8 cellular contexts compared by ENCODE assay signal in the genomic region with DNA sequence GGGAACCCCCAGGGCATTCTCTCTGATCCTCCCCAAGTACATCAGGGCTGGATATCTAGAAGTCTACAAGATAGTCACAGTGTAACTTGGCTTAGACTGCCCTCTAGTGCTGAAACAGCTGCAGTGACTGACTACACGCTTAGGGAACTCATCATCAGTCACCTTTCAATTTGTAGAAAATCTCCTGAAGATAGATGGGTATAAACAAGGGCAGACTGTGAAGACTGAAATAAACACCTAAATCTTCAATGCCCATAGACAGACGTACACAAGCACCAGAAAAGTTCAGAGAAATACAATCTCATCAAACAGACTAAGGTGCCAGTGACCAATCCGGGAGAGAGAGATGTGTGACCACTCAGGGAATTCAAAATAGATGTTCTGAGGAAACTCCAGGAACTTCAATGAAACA. TPM values are rescaled to one million over a fixed set of nuclear protein-coding genes. Genes with fewer than 3 reads are reported as not detected.
A peak's percentile ranks its signal among the peaks of the same experiment; 100 is the strongest.
DNase-seq lines count a peak whose midpoint lies in the region; ATAC-seq, FAIRE-seq and TF ChIP-seq lines count a peak whose summit lies in the region.

No MANE protein-coding gene starts in this region.

- 49% methylated on average over 3 of the region's 3 CpGs; no CpG with 5 or more reads in 1 of the 2 experiments for WGBS in H1 (ENCODE audit: extremely low coverage in 1 of 2, insufficient coverage in 1 of 2, insufficient read length in 1 of 2, insufficient replicate concordance in 2 of 2, low coverage in 1 of 2, low lambda C conversion rate in 2 of 2, missing lambda C conversion rate in 1 of 2), 2 experiments
- 57 to 72% (median 70%) methylated on average over 3 of the region's 3 CpGs for WGBS in stomach, 5 donors

- H3K36me3 ChIP-seq in H1 (ENCODE audit: control insufficient read depth in 2 of 4, insufficient read depth in 4 of 4, low read length in 3 of 4) (peaks cover 0 to 10% (median 6%) of the 10 kb centered on the region in 4 experiments; a peak in 5 of 8 replicates), stomach (peaks cover 0 to 45% (median 34%) of the 10 kb centered on the region in 4 donors)

- H2AK5ac ChIP-seq in H1 (ENCODE audit: low read depth, low read length): no peak overlapping the region

- H3K9me3 ChIP-seq in H1 (ENCODE audit: insufficient read depth in 2 of 2, low read depth in 1 of 2, low read length in 1 of 2) (no peaks in the 10 kb centered on the region), stomach (no peaks in the 10 kb centered on the region)

- H4K20me1 ChIP-seq in H1 (replicated peaks in 1 of 2; ENCODE audit: control insufficient read depth in 1 of 2, insufficient read depth in 2 of 2, low read length in 2 of 2): peaks cover 3 to 5% of the 10 kb centered on the region in 2 experiments

- H3K4me3 ChIP-seq in H1 (ENCODE audit: extremely low read depth in 1 of 4, insufficient read depth in 2 of 4, low read depth in 3 of 4, low read length in 4 of 4) (no peak overlapping the region), stomach (no peak overlapping the region)

- H3K4ac ChIP-seq in H1 (replicated peaks; ENCODE audit: insufficient read length, low read depth, low read length): no peak overlapping the region

- DNase-seq in Right ventricle myocardium inferior (ENCODE audit: missing footprints): no peak
- DNase-seq in cardiac septum (ENCODE audit: low spot score): no peak
- peak; percentile 48 for DNase-seq in NCI-H226
- peak; percentile 17 to 33 for DNase-seq in activated CD4-positive, alpha-beta T cell treated with anti-CD3 and anti-CD28 coated beads for 24 hours (ENCODE audit: low read depth in 2 of 2)
- DNase-seq in H1 (ENCODE audit: low read depth in 1 of 2, low spot score in 2 of 2): peak; percentile 21 to 58
- DNase-seq in middle frontal gyrus (ENCODE audit: extremely low spot score, low spot score): peak; percentile 21
- peak; percentile 64 for DNase-seq in stomach

- H3K9ac ChIP-seq in H1 (replicated peaks in 1 of 4; ENCODE audit: extremely low read depth in 1 of 4, low read depth in 3 of 4, low read length in 3 of 4): no peak overlapping the region

- ATAC-seq in Right ventricle myocardium inferior (peak; percentile 76), HG02885 (IDR thresholded peaks at IDR 0.05; ENCODE audit: poor library complexity, unreplicated experiment) (peak; percentile 69)

- no peak overlapping the region for H2BK15ac ChIP-seq in H1 (ENCODE audit: low read length)

- no peak overlapping the region for H2BK12ac ChIP-seq in H1 (ENCODE audit: low read depth, low read length)

- TF ChIP-seq EP300 in H1 (IDR thresholded peaks at IDR 0.05; ENCODE audit: borderline replicate concordance in 1 of 2, low read depth in 2 of 2, low read length in 2 of 2) (no peak), stomach (IDR thresholded peaks at IDR 0.05) (no peak)

- no peak overlapping the region for H2BK20ac ChIP-seq in H1 (ENCODE audit: low read length)

- no peaks in the 10 kb centered on the region for H3K79me2 ChIP-seq in H1 (ENCODE audit: control insufficient read depth in 1 of 2, insufficient read depth in 2 of 2, low read length in 2 of 2)

- intact Hi-C loops in Right ventricle myocardium inferior (cut with DNase I) (loop anchor here (5.0 kb wide), 2 partner anchors 81 to 89 kb away; a partner anchor contains a TSS), cardiac septum (cut with DNase I) (loop anchor here (5.0 kb wide), 2 partner anchors 76 to 84 kb away; no protein-coding TSS in a partner anchor), stomach (cut with DNase I; ENCODE audit: low total_unique reads) (loop anchor here (5.0 kb wide), 2 partner anchors 89 to 301 kb away; no protein-coding TSS in a partner anchor)

- H4K8ac ChIP-seq in H1 (ENCODE audit: extremely low read depth, insufficient read depth, low read length): no peak overlapping the region

- TF ChIP-seq POLR2A in H1 (IDR thresholded peaks at IDR 0.05; ENCODE audit: control extremely low read depth in 1 of 2, low read depth in 2 of 2, low read length in 2 of 2) (no peak), stomach (IDR thresholded peaks at IDR 0.05) (no peak)

- no peak overlapping the region for H3K4me2 ChIP-seq in H1 (ENCODE audit: insufficient read depth in 1 of 2, low read depth in 2 of 2, low read length in 2 of 2)

- POLR2A ChIA-PET in H1 (lab: Charles Lee; ENCODE audit: partially characterized antibody): interaction anchor here (1.0 to 1.3 kb wide), 3 partner anchors 8 to 57 kb away, joined by 3 read pairs; no protein-coding TSS in a partner anchor

- peak; percentile 78 for FAIRE-seq in H1 (lab: Jason Lieb, UNC)

- no peaks in the 10 kb centered on the region for H3K79me1 ChIP-seq in H1 (ENCODE audit: low read depth, low read length)

- H2BK5ac ChIP-seq in H1 (ENCODE audit: low read depth, low read length): no peak overlapping the region; the same call in 1 of the 2 replicates

- H3K4me1 ChIP-seq in H1 (replicated peaks in 1 of 4; ENCODE audit: control insufficient read depth in 3 of 4, insufficient read depth in 4 of 4, low read length in 3 of 4) (no peaks in the 10 kb centered on the region), stomach (peaks cover 0 to 5% (median 0%) of the 10 kb centered on the region in 4 donors)

- H2BK120ac ChIP-seq in H1 (replicated peaks; ENCODE audit: low read depth, low read length): no peak overlapping the region

- H3K23ac ChIP-seq in H1 (ENCODE audit: insufficient read length): no peak overlapping the region

- no peak overlapping the region for H4K91ac ChIP-seq in H1 (replicated peaks; ENCODE audit: insufficient read length, low read length)

- H2AFZ ChIP-seq in H1 (ENCODE audit: low read length): no peak overlapping the region

- H4K5ac ChIP-seq in H1 (ENCODE audit: insufficient read length, low read depth, low read length): no peak overlapping the region

- H3K23me2 ChIP-seq in H1 (ENCODE audit: low read depth, low read length): no peaks in the 10 kb centered on the region

- CTCF ChIA-PET in H1 (lab: Charles Lee; ENCODE audit: partially characterized antibody): interaction anchor here (0.6 to 7.5 kb wide), 30 partner anchors 9 to 512 kb away, joined by 3 to 95 read pairs (median 4); no protein-coding TSS in a partner anchor

- H3K27ac ChIP-seq in H1 (ENCODE audit: low read depth, low read length) (no peak overlapping the region), stomach (no peak overlapping the region)

- no peak overlapping the region for H3K18ac ChIP-seq in H1 (ENCODE audit: extremely low read depth, low read length)

- H3K27me3 ChIP-seq in H1 (replicated peaks in 1 of 4; ENCODE audit: control insufficient read depth in 3 of 4, extremely low read depth in 1 of 4, insufficient read depth in 3 of 4, low read length in 3 of 4) (no peaks in the 10 kb centered on the region), stomach (no peaks in the 10 kb centered on the region)

- H3K56ac ChIP-seq in H1 (replicated peaks; ENCODE audit: insufficient read length, low read depth, low read length): no peak overlapping the region

- TF ChIP-seq CTCF in H1 (IDR thresholded peaks at IDR 0.05; ENCODE audit: control extremely low read depth in 1 of 3, insufficient read depth in 1 of 3, low read depth in 1 of 3, low read length in 3 of 3) (peak in 2 of 3 experiments; percentile 68 to 91; a peak in 3 of 4 replicates), stomach (IDR thresholded peaks at IDR 0.05) (peak in 5 of 7 experiments; percentile 60 to 76 (median 74))

- TF ChIP-seq RAD21 in H1 (IDR thresholded peaks at IDR 0.05 in 1 of 2, conservative IDR thresholded peaks at IDR 0.05 in 1 of 2; ENCODE audit: low read depth in 2 of 2, low read length in 2 of 2): peak; percentile 89 to 92

- no peak overlapping the region for H3K14ac ChIP-seq in H1 (ENCODE audit: insufficient read length)

TF ChIP-seq in H1, 55 proteins besides CTCF, POLR2A, EP300 and RAD21:
- TF ChIP-seq CREB1 (IDR thresholded peaks at IDR 0.05) (0 out of 2 replicates have a peak, but pooled peaks have one; percentile 18), POU5F1 (IDR thresholded peaks at IDR 0.05; ENCODE audit: low read depth, low read length) (no peak)

RNA-seq across cellular contexts. Expression of a gene that starts 46.6 kb away (rescaled TPM):
- total RNA-seq in Right ventricle myocardium inferior: 3.4 TPM
- 1.8 TPM for total RNA-seq in cardiac septum
- total RNA-seq in H1 (2021; fragmentation: NEBNext Ultra II Directional; extraction: Animal tissue kit (Norgen Biotek cat#: 25700)): 16.7 and 18.8 TPM in 2 replicates
- polyA plus RNA-seq in H1 (2011; rRNA removed): 20.8 and 23.5 TPM in 2 replicates
- 21.5 TPM for polyA plus RNA-seq in H1 (2011; cell fraction: cytosol; rRNA removed)
- polyA plus RNA-seq in H1 (2011; cell fraction: nucleus; rRNA removed): 23.1 TPM
- polyA plus RNA-seq in H1 (2012, experiment 1 of 2): 10.6 to 17.3 TPM (median 14.4 TPM) in 4 replicates
- polyA plus RNA-seq in H1 (2012, experiment 2 of 2): 9.3 TPM
- 14.9 TPM for polyA plus RNA-seq in H1 (2013, experiment 1 of 2)
- polyA plus RNA-seq in H1 (2013, experiment 2 of 2): 16.5 TPM
- 37.6 and 48.3 TPM in 2 replicates for polyA minus RNA-seq in H1 (2011; rRNA and poly(A)+ RNA removed)
- polyA minus RNA-seq in H1 (2011; cell fraction: cytosol; rRNA and poly(A)+ RNA removed): 20.5 TPM
- 28.2 TPM for polyA minus RNA-seq in H1 (2011; cell fraction: nucleus; rRNA and poly(A)+ RNA removed)
- total RNA-seq in stomach: 1 to 10 TPM in 4 of 5 donors, under 1 TPM in 1; 0.58 to 6.4 (median 3.8) TPM
- 1 to 10 TPM in 2 of 3 donors, under 1 TPM in 1; 0.76 to 2.2 (median 1.9) TPM for polyA plus RNA-seq in stomach

Comparison
In these comparisons a context has a peak if more than half of its experiments do, and no peak if none do; other contexts are left out.
1. DNase-seq: peak in NCI-H226 (single experiment), activated CD4-positive, alpha-beta T cell treated with anti-CD3 and anti-CD28 coated beads for 24 hours (2 of 2), H1 (2 of 2), middle frontal gyrus (single experiment) and stomach (single experiment); none in Right ventricle myocardium inferior (single experiment) and cardiac septum (single experiment).